ENCODE assay signal across 23 cellular contexts in genomic region chr18:30333310-30333709, GRCh38.
"Had no signal": no experiment of that assay in that cellular context is flagged by ENCODE, and none has a peak within 500 bp of the region (broad histone marks: within the 10 kb centered on the region; RNA-seq: fewer than 3 reads in every experiment).

No MANE protein-coding gene starts in this region.

- H3K4me3 ChIP-seq: stomach, suprapubic skin, testis, thoracic aorta, thyroid gland, tibial artery, tibial nerve, transverse colon, upper lobe of left lung, upper lobe of right lung, uterus, vagina had no signal

- H3K36me3 ChIP-seq: stomach, suprapubic skin, thoracic aorta, thyroid gland, tibial artery, tibial nerve, transverse colon, upper lobe of left lung, upper lobe of right lung, uterus, vagina had no signal

- H3K27ac ChIP-seq: stomach, suprapubic skin, testis, thoracic aorta, thyroid gland, tibial artery, tibial nerve, transverse colon, upper lobe of left lung, upper lobe of right lung, uterus, vagina had no signal

- DNase-seq: stimulated activated CD4-positive, alpha-beta T cell treated with anti-CD3 and anti-CD28 coated beads, Interleukin-2, amount 100 ng/mL, for 24 hours; stimulated activated CD4-positive, alpha-beta T cell treated with anti-CD3 and anti-CD28 coated beads, Interleukin-2, amount 100 ng/mL, for 48 hours; stimulated activated CD4-positive, alpha-beta T cell treated with anti-CD3 and anti-CD28 coated beads, Interleukin-4, amount 100 ng/mL, for 1 hour; stimulated activated CD4-positive, alpha-beta T cell treated with anti-CD3 and anti-CD28 coated beads, Interleukin-4, amount 100 ng/mL, for 24 hours; stimulated activated CD8-positive, alpha-beta memory T cell treated with anti-CD3 and anti-CD28 coated beads, Interleukin-4, amount 100 ng/mL, for 48 hours; stimulated activated naive B cell treated with anti-CD40 and anti-IgM and Interleukin-4, amounts not matched to agents 10 μg/mL and 1 μg/mL and 100 μg/mL, for 72 hours; stimulated activated naive CD4-positive, alpha-beta T cell; stimulated activated naive CD4-positive, alpha-beta T cell treated with Interleukin-2 at 50 U/mL for 16 hours; stimulated activated naive CD8-positive, alpha-beta T cell treated with anti-CD3 and anti-CD28 coated beads, Interleukin-15, amount 100 ng/mL, for 72 hours; stimulated activated naive CD8-positive, alpha-beta T cell treated with anti-CD3 and anti-CD28 coated beads, Interleukin-15, Interleukin-2, amounts not matched to agents 100 U/mL and 50 U/mL, for 24 hours; stomach; substantia nigra; testis; thyroid gland; tibial artery; transverse colon; upper lobe of left lung; upper lobe of right lung; uterus had no signal

- H3K9me3 ChIP-seq: stomach, suprapubic skin, testis, thoracic aorta, thyroid gland, tibial artery, tibial nerve, transverse colon, upper lobe of left lung, upper lobe of right lung, uterus, vagina had no signal

- H3K27me3 ChIP-seq: stomach, suprapubic skin, testis, thyroid gland, tibial artery, tibial nerve, transverse colon, upper lobe of left lung, upper lobe of right lung, uterus, vagina had no signal

- H3K4me1 ChIP-seq: stomach, suprapubic skin, testis, tibial artery, tibial nerve, transverse colon, upper lobe of left lung, upper lobe of right lung, uterus, vagina had no signal
